13 cellular contexts compared by ENCODE assay signal in genomic region chr1:206035027-206035426, GRCh38. TPM values are rescaled to one million over a fixed set of nuclear protein-coding genes. Genes with fewer than 3 reads are reported as not detected.
DNase-seq lines count a peak whose midpoint lies in the region; ATAC-seq and TF ChIP-seq lines count a peak whose summit lies in the region.
"Had no signal": no experiment of that assay in that cellular context is flagged by ENCODE, and none has a peak within 500 bp of the region (broad histone marks: within the 10 kb centered on the region; RNA-seq: fewer than 3 reads in every experiment).

No MANE protein-coding gene starts in this region.

- peak overlapping the region in 1 of 4 donors; percentile 3 for H3K4me3 ChIP-seq in transverse colon

- peaks cover 30% of the 10 kb centered on the region for H3K27me3 Mint-ChIP-seq in activated CD8-positive, alpha-beta T cell treated with anti-CD3 and anti-CD28 coated beads for 36 hours
- peaks cover 45% of the 10 kb centered on the region for H3K27me3 Mint-ChIP-seq in activated CD8-positive, alpha-beta T cell treated with anti-CD3 and anti-CD28 coated beads, Interleukin-2, amount 10 ng/mL, durations not matched to agents 7 days and 5 days (ENCODE audit: low read depth)
- H3K27me3 Mint-ChIP-seq in effector memory CD8-positive, alpha-beta T cell = peaks cover 12 to 25% of the 10 kb centered on the region in 2 donors
- peaks cover 62% of the 10 kb centered on the region for H3K27me3 Mint-ChIP-seq in activated T-helper 2 cell treated with anti-CD3 and anti-CD28 coated beads, Interferon-gamma antibody, Interleukin-2, Interleukin-4, amounts not matched to agents 10 μg/mL and 5 μg/mL and 100 μg/mL, durations not matched to agents 14 hours and 24 hours and 36 hours (ENCODE audit: low read depth)

- peak overlapping the region in 1 of 4 donors; percentile 34 for H3K27ac ChIP-seq in transverse colon

- POLR2A ChIA-PET in activated CD8-positive, alpha-beta T cell treated with anti-CD3 and anti-CD28 coated beads for 36 hours (lab: Charles Lee) = no interaction called here
- POLR2A ChIA-PET in activated CD8-positive, alpha-beta T cell treated with anti-CD3 and anti-CD28 coated beads, Interleukin-2, amount 10 ng/mL, durations not matched to agents 7 days and 5 days (lab: Charles Lee) = no interaction called here

- 8 to 11% methylated on average over 2 to 5 of the region's 5 CpGs for WGBS in transverse colon (ENCODE audit: low coverage in 1 of 2), 2 donors

- peaks cover 11% of the 10 kb centered on the region for H3K27me3 ChIP-seq in transverse colon

- TF ChIP-seq POLR2A in transverse colon (IDR thresholded peaks at IDR 0.05) = no peak

- no peak for DNase-seq in activated CD8-positive, alpha-beta T cell treated with anti-CD3 and anti-CD28 coated beads for 36 hours
- no peak for DNase-seq in activated CD8-positive, alpha-beta T cell treated with anti-CD3 and anti-CD28 coated beads, Interleukin-2, amount 10 ng/mL, durations not matched to agents 7 days and 5 days
- DNase-seq in NCI-H2171 treated with DMSO at 0.1 percent for 48 hours (lab: John Stamatoyannopoulos, UW) (peak; percentile 56), transverse colon (peak; percentile 64), cortex of kidney (lab: John Stamatoyannopoulos, UW) (no peak), occipital lobe (lab: John Stamatoyannopoulos, UW) (no peak)
- no peak for DNase-seq in effector memory CD8-positive, alpha-beta T cell
- no peak for DNase-seq in activated T-helper 2 cell treated with anti-CD3 and anti-CD28 coated beads, Interferon-gamma antibody, Interleukin-2, Interleukin-4, amounts not matched to agents 10 μg/mL and 5 μg/mL and 100 μg/mL, durations not matched to agents 14 hours and 24 hours and 36 hours (ENCODE audit: low spot score)
- DNase-seq: activated CD4-positive, CD25-positive, alpha-beta regulatory T cell treated with anti-CD3 and anti-CD28 coated beads, Interleukin-2, amount 50 U/mL, for 72 hours; IMR-90; stimulated activated CD4-positive, alpha-beta T cell treated with anti-CD3 and anti-CD28 coated beads, Interleukin-4, amount 100 ng/mL, for 1 hour had no signal

- no peak overlapping the region for H3K27ac Mint-ChIP-seq in activated CD8-positive, alpha-beta T cell treated with anti-CD3 and anti-CD28 coated beads for 36 hours
- H3K27ac Mint-ChIP-seq in activated CD8-positive, alpha-beta T cell treated with anti-CD3 and anti-CD28 coated beads, Interleukin-2, amount 10 ng/mL, durations not matched to agents 7 days and 5 days = no peak overlapping the region
- H3K27ac Mint-ChIP-seq in effector memory CD8-positive, alpha-beta T cell = peak overlapping the region in 1 of 2 donors; percentile 15
- no peak overlapping the region for H3K27ac Mint-ChIP-seq in activated T-helper 2 cell treated with anti-CD3 and anti-CD28 coated beads, Interferon-gamma antibody, Interleukin-2, Interleukin-4, amounts not matched to agents 10 μg/mL and 5 μg/mL and 100 μg/mL, durations not matched to agents 14 hours and 24 hours and 36 hours
- H3K27ac Mint-ChIP-seq: type B pancreatic cell had no signal

- CTCF ChIA-PET in activated CD8-positive, alpha-beta T cell treated with anti-CD3 and anti-CD28 coated beads for 36 hours (lab: Charles Lee) = interaction anchor here (1.8 to 8.3 kb wide), 2 partner anchors 9 to 71 kb away, joined by 5 to 236 read pairs; no protein-coding TSS in a partner anchor
- CTCF ChIA-PET in activated CD8-positive, alpha-beta T cell treated with anti-CD3 and anti-CD28 coated beads, Interleukin-2, amount 10 ng/mL, durations not matched to agents 7 days and 5 days (lab: Charles Lee) = interaction anchor here (1.0 to 10.4 kb wide), 3 partner anchors 10 to 243 kb away, joined by 3 to 252 read pairs (median 3); no protein-coding TSS in a partner anchor

- peaks cover 20% of the 10 kb centered on the region for H3K4me1 Mint-ChIP-seq in activated CD8-positive, alpha-beta T cell treated with anti-CD3 and anti-CD28 coated beads for 36 hours (ENCODE audit: low read depth)
- H3K4me1 Mint-ChIP-seq in activated CD8-positive, alpha-beta T cell treated with anti-CD3 and anti-CD28 coated beads, Interleukin-2, amount 10 ng/mL, durations not matched to agents 7 days and 5 days (ENCODE audit: low read depth) = peaks cover 14% of the 10 kb centered on the region
- H3K4me1 Mint-ChIP-seq in effector memory CD8-positive, alpha-beta T cell (ENCODE audit: low read depth in 2 of 2) = peaks cover 7 to 18% of the 10 kb centered on the region in 2 donors
- peaks cover 2% of the 10 kb centered on the region for H3K4me1 Mint-ChIP-seq in activated T-helper 2 cell treated with anti-CD3 and anti-CD28 coated beads, Interferon-gamma antibody, Interleukin-2, Interleukin-4, amounts not matched to agents 10 μg/mL and 5 μg/mL and 100 μg/mL, durations not matched to agents 14 hours and 24 hours and 36 hours (ENCODE audit: low read depth)

- H3K36me3 Mint-ChIP-seq in activated CD8-positive, alpha-beta T cell treated with anti-CD3 and anti-CD28 coated beads for 36 hours (ENCODE audit: low read depth) = no peaks in the 10 kb centered on the region
- H3K36me3 Mint-ChIP-seq in activated CD8-positive, alpha-beta T cell treated with anti-CD3 and anti-CD28 coated beads, Interleukin-2, amount 10 ng/mL, durations not matched to agents 7 days and 5 days (ENCODE audit: low read depth) = no peaks in the 10 kb centered on the region
- H3K36me3 Mint-ChIP-seq in effector memory CD8-positive, alpha-beta T cell (ENCODE audit: insufficient read depth) = no peaks in the 10 kb centered on the region
- H3K36me3 Mint-ChIP-seq in activated T-helper 2 cell treated with anti-CD3 and anti-CD28 coated beads, Interferon-gamma antibody, Interleukin-2, Interleukin-4, amounts not matched to agents 10 μg/mL and 5 μg/mL and 100 μg/mL, durations not matched to agents 14 hours and 24 hours and 36 hours (ENCODE audit: low read depth) = no peaks in the 10 kb centered on the region
- H3K36me3 Mint-ChIP-seq: type B pancreatic cell had no signal

- in situ Hi-C loops in transverse colon (cut with MboI; ENCODE audit: low pct_ligation_motif_present in 1 of 4, low pct_unique_long_range_greater_than_20kb in 1 of 4, low sequenced_read_pairs in 3 of 4) = loop anchor here in 1 of 4 donors (10.0 kb wide), 1 partner anchor 70 kb away; no protein-coding TSS in a partner anchor

- no peaks in the 10 kb centered on the region for H3K9me3 Mint-ChIP-seq in activated CD8-positive, alpha-beta T cell treated with anti-CD3 and anti-CD28 coated beads for 36 hours
- H3K9me3 Mint-ChIP-seq in activated CD8-positive, alpha-beta T cell treated with anti-CD3 and anti-CD28 coated beads, Interleukin-2, amount 10 ng/mL, durations not matched to agents 7 days and 5 days (ENCODE audit: insufficient read depth) = no peaks in the 10 kb centered on the region
- H3K9me3 Mint-ChIP-seq in effector memory CD8-positive, alpha-beta T cell = no peaks in the 10 kb centered on the region
- no peaks in the 10 kb centered on the region for H3K9me3 Mint-ChIP-seq in activated T-helper 2 cell treated with anti-CD3 and anti-CD28 coated beads, Interferon-gamma antibody, Interleukin-2, Interleukin-4, amounts not matched to agents 10 μg/mL and 5 μg/mL and 100 μg/mL, durations not matched to agents 14 hours and 24 hours and 36 hours
- H3K9me3 Mint-ChIP-seq: type B pancreatic cell had no signal

- ATAC-seq in activated CD8-positive, alpha-beta T cell treated with anti-CD3 and anti-CD28 coated beads for 36 hours = peak; percentile 34
- ATAC-seq in activated CD8-positive, alpha-beta T cell treated with anti-CD3 and anti-CD28 coated beads, Interleukin-2, amount 10 ng/mL, durations not matched to agents 7 days and 5 days = no peak
- ATAC-seq in effector memory CD8-positive, alpha-beta T cell (replicated peaks) = peak; percentile 48

- no peak for TF ChIP-seq EP300 in transverse colon (IDR thresholded peaks at IDR 0.05; ENCODE audit: low read depth)

- H3K9me3 ChIP-seq in transverse colon = no peaks in the 10 kb centered on the region

- peaks cover 0 to 5% (median 0%) of the 10 kb centered on the region in 4 donors for H3K4me1 ChIP-seq in transverse colon

- H3K36me3 ChIP-seq in transverse colon = no peaks in the 10 kb centered on the region

- TF ChIP-seq CTCF in activated CD8-positive, alpha-beta T cell treated with anti-CD3 and anti-CD28 coated beads for 36 hours (IDR thresholded peaks at IDR 0.05) = no peak
- no peak for TF ChIP-seq CTCF in transverse colon (IDR thresholded peaks at IDR 0.05)

- intact Hi-C loops in activated CD8-positive, alpha-beta T cell treated with anti-CD3 and anti-CD28 coated beads for 36 hours (cut with micrococcal nuclease) = no loop called here
- intact Hi-C loops in transverse colon (cut with DNase I; ENCODE audit: low total_unique reads) = no loop called here
- intact Hi-C loops in activated T-helper 2 cell treated with anti-CD3 and anti-CD28 coated beads, Interferon-gamma antibody, Interleukin-2, Interleukin-4, amounts not matched to agents 10 μg/mL and 5 μg/mL and 100 μg/mL, durations not matched to agents 14 hours and 24 hours and 36 hours (cut with micrococcal nuclease) = no loop called here

- H3K4me3 Mint-ChIP-seq in activated CD8-positive, alpha-beta T cell treated with anti-CD3 and anti-CD28 coated beads for 36 hours = no peak overlapping the region
- no peak overlapping the region for H3K4me3 Mint-ChIP-seq in activated CD8-positive, alpha-beta T cell treated with anti-CD3 and anti-CD28 coated beads, Interleukin-2, amount 10 ng/mL, durations not matched to agents 7 days and 5 days
- H3K4me3 Mint-ChIP-seq in effector memory CD8-positive, alpha-beta T cell = peak overlapping the region in 1 of 2 donors; percentile 69
- H3K4me3 Mint-ChIP-seq in activated T-helper 2 cell treated with anti-CD3 and anti-CD28 coated beads, Interferon-gamma antibody, Interleukin-2, Interleukin-4, amounts not matched to agents 10 μg/mL and 5 μg/mL and 100 μg/mL, durations not matched to agents 14 hours and 24 hours and 36 hours (ENCODE audit: low read depth) = no peak overlapping the region
- H3K4me3 Mint-ChIP-seq: type B pancreatic cell had no signal

RNA-seq across cellular contexts. Expression of gene CTSE, which starts 11.3 kb away (rescaled TPM):
- total RNA-seq in activated CD8-positive, alpha-beta T cell treated with anti-CD3 and anti-CD28 coated beads for 36 hours = not detected
- not detected for total RNA-seq in activated CD8-positive, alpha-beta T cell treated with anti-CD3 and anti-CD28 coated beads, Interleukin-2, amount 10 ng/mL, durations not matched to agents 7 days and 5 days
- total RNA-seq in transverse colon (10 to 100 TPM in 2 of 4 donors, 1 to 10 TPM in 2; 2.6 to 14.3 (median 6.7) TPM), occipital lobe (not detected)
- not detected in 2 replicates for total RNA-seq in activated T-helper 2 cell treated with anti-CD3 and anti-CD28 coated beads, Interferon-gamma antibody, Interleukin-2, Interleukin-4, amounts not matched to agents 10 μg/mL and 5 μg/mL and 100 μg/mL, durations not matched to agents 14 hours and 24 hours and 36 hours
- total RNA-seq: IMR-90 had no signal

RNA-seq across cellular contexts. Expression of gene RHEX, which starts 17.9 kb away (rescaled TPM):
- total RNA-seq in activated CD8-positive, alpha-beta T cell treated with anti-CD3 and anti-CD28 coated beads for 36 hours = not detected
- not detected for total RNA-seq in activated CD8-positive, alpha-beta T cell treated with anti-CD3 and anti-CD28 coated beads, Interleukin-2, amount 10 ng/mL, durations not matched to agents 7 days and 5 days
- 1 to 10 TPM in 1 of 4 donors, under 1 TPM in 1, not detected in 2; 0.96 to 4.8 TPM for total RNA-seq in transverse colon
- total RNA-seq in activated T-helper 2 cell treated with anti-CD3 and anti-CD28 coated beads, Interferon-gamma antibody, Interleukin-2, Interleukin-4, amounts not matched to agents 10 μg/mL and 5 μg/mL and 100 μg/mL, durations not matched to agents 14 hours and 24 hours and 36 hours = not detected in 2 replicates
- total RNA-seq in occipital lobe = not detected
- total RNA-seq: IMR-90, RPMI7951 had no signal

RNA-seq across cellular contexts. Expression of gene RAB7B, which starts 31.8 kb away (rescaled TPM):
- total RNA-seq in activated CD8-positive, alpha-beta T cell treated with anti-CD3 and anti-CD28 coated beads for 36 hours = not detected
- total RNA-seq in activated CD8-positive, alpha-beta T cell treated with anti-CD3 and anti-CD28 coated beads, Interleukin-2, amount 10 ng/mL, durations not matched to agents 7 days and 5 days = not detected
- under 1 TPM in 2 of 4 donors, not detected in 2; 0.27 to 0.32 TPM for total RNA-seq in transverse colon
- not detected in 2 replicates for total RNA-seq in activated T-helper 2 cell treated with anti-CD3 and anti-CD28 coated beads, Interferon-gamma antibody, Interleukin-2, Interleukin-4, amounts not matched to agents 10 μg/mL and 5 μg/mL and 100 μg/mL, durations not matched to agents 14 hours and 24 hours and 36 hours
- 0.78 TPM for total RNA-seq in occipital lobe

Comparison
In these comparisons a context has a peak if more than half of its experiments do, and no peak if none do; other contexts are left out.
1. DNase-seq: peak in NCI-H2171 treated with DMSO at 0.1 percent for 48 hours (single experiment) and transverse colon (single experiment); none in activated CD8-positive, alpha-beta T cell treated with anti-CD3 and anti-CD28 coated beads for 36 hours (single experiment), activated CD8-positive, alpha-beta T cell treated with anti-CD3 and anti-CD28 coated beads, Interleukin-2, amount 10 ng/mL, durations not matched to agents 7 days and 5 days (single experiment), effector memory CD8-positive, alpha-beta T cell (0 of 3), cortex of kidney (single experiment), activated T-helper 2 cell treated with anti-CD3 and anti-CD28 coated beads, Interferon-gamma antibody, Interleukin-2, Interleukin-4, amounts not matched to agents 10 μg/mL and 5 μg/mL and 100 μg/mL, durations not matched to agents 14 hours and 24 hours and 36 hours (single experiment) and occipital lobe (single experiment).